1 cellular context compared by ENCODE assay signal in the genomic region with DNA sequence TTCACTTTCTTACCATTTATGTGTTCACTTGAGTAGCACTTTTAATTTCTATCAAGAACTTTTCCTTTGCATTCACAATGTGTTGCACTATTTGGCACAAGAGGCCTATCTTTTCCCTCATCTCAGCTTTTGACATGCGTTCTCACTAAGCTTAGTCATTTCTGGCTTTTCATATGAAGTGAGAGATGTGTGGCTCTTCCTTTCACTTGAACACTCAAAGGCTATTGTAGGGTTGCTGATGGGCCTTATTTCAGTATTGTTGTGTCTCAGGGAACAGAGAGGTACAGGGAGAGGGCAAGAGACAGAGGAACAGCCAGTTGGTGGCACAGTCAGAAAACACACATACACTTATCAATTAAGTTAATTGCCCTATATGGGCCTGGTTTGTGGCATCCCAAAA.
TF ChIP-seq lines count a peak whose summit lies in the region.

No MANE protein-coding gene starts in this region.

TF ChIP-seq in GM23338, 12 proteins besides CTCF, POLR2A, EP300 and RAD21 (continued from another document):
- TF ChIP-seq, protein P1, sequence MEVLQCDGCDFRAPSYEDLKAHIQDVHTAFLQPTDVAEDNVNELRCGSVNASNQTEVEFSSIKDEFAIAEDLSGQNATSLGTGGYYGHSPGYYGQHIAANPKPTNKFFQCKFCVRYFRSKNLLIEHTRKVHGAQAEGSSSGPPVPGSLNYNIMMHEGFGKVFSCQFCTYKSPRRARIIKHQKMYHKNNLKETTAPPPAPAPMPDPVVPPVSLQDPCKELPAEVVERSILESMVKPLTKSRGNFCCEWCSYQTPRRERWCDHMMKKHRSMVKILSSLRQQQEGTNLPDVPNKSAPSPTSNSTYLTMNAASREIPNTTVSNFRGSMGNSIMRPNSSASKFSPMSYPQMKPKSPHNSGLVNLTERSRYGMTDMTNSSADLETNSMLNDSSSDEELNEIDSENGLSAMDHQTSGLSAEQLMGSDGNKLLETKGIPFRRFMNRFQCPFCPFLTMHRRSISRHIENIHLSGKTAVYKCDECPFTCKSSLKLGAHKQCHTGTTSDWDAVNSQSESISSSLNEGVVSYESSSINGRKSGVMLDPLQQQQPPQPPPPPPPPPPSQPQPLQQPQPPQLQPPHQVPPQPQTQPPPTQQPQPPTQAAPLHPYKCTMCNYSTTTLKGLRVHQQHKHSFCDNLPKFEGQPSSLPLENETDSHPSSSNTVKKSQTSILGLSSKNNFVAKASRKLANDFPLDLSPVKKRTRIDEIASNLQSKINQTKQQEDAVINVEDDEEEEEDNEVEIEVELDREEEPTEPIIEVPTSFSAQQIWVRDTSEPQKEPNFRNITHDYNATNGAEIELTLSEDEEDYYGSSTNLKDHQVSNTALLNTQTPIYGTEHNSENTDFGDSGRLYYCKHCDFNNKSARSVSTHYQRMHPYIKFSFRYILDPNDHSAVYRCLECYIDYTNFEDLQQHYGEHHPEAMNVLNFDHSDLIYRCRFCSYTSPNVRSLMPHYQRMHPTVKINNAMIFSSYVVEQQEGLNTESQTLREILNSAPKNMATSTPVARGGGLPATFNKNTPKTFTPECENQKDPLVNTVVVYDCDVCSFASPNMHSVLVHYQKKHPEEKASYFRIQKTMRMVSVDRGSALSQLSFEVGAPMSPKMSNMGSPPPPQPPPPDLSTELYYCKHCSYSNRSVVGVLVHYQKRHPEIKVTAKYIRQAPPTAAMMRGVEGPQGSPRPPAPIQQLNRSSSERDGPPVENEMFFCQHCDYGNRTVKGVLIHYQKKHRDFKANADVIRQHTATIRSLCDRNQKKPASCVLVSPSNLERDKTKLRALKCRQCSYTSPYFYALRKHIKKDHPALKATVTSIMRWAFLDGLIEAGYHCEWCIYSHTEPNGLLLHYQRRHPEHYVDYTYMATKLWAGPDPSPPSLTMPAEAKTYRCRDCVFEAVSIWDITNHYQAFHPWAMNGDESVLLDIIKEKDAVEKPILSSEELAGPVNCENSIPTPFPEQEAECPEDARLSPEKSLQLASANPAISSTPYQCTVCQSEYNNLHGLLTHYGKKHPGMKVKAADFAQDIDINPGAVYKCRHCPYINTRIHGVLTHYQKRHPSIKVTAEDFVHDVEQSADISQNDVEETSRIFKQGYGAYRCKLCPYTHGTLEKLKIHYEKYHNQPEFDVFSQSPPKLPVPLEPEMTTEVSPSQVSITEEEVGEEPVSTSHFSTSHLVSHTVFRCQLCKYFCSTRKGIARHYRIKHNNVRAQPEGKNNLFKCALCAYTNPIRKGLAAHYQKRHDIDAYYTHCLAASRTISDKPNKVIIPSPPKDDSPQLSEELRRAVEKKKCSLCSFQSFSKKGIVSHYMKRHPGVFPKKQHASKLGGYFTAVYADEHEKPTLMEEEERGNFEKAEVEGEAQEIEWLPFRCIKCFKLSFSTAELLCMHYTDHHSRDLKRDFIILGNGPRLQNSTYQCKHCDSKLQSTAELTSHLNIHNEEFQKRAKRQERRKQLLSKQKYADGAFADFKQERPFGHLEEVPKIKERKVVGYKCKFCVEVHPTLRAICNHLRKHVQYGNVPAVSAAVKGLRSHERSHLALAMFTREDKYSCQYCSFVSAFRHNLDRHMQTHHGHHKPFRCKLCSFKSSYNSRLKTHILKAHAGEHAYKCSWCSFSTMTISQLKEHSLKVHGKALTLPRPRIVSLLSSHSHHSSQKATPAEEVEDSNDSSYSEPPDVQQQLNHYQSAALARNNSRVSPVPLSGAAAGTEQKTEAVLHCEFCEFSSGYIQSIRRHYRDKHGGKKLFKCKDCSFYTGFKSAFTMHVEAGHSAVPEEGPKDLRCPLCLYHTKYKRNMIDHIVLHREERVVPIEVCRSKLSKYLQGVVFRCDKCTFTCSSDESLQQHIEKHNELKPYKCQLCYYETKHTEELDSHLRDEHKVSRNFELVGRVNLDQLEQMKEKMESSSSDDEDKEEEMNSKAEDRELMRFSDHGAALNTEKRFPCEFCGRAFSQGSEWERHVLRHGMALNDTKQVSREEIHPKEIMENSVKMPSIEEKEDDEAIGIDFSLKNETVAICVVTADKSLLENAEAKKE (CRISPR knock-in tag; IDR thresholded peaks at IDR 0.05) = no peak
- no peak for TF ChIP-seq JUNB (IDR thresholded peaks at IDR 0.05; ENCODE audit: unreplicated experiment)
